8 cellular contexts compared by ENCODE assay signal in genomic region chr18:34158881-34159690, GRCh38.
DNase-seq lines count a peak whose midpoint lies in the region; FAIRE-seq lines count a peak whose summit lies in the region.

No MANE protein-coding gene starts in this region.

- H3K4me1 ChIP-seq in endocrine pancreas (ENCODE audit: control insufficient read depth, insufficient read depth, low read length) (peaks cover 23% of the 10 kb centered on the region), urinary bladder (ENCODE audit: insufficient read depth) (no peaks in the 10 kb centered on the region)

- no peaks in the 10 kb centered on the region for H3K9me3 ChIP-seq in endocrine pancreas (ENCODE audit: control insufficient read depth, low read length)

- H3K4me3 ChIP-seq in endocrine pancreas (ENCODE audit: control insufficient read depth, insufficient read depth, low read length) (peak overlapping the region; percentile 95), urinary bladder (ENCODE audit: low read depth, low read length) (peak overlapping the region; percentile 28)

- DNase-seq in GOT3 (lab: John Stamatoyannopoulos, UW): peak; percentile 0
- DNase-seq in NCI-H345 (lab: John Stamatoyannopoulos, UW): peak; percentile 96
- peak; percentile 5 to 30 for DNase-seq in lung microvascular endothelial cell (ENCODE audit: low read depth in 2 of 2)
- no peak for DNase-seq in activated CD4-positive, alpha-beta T cell treated with anti-CD3 and anti-CD28 coated beads, Interleukin-2, amount 50 U/mL, for 1 hour
- DNase-seq in activated CD4-positive, CD25-positive, alpha-beta regulatory T cell treated with anti-CD3 and anti-CD28 coated beads, Interleukin-2, amount 50 U/mL, for 72 hours: no peak
- no peak for DNase-seq in GM19239 (ENCODE audit: insufficient read length, low spot score)

- H3K36me3 ChIP-seq in endocrine pancreas (ENCODE audit: control insufficient read depth, insufficient read depth, low read length) (no peaks in the 10 kb centered on the region), urinary bladder (ENCODE audit: insufficient read depth) (no peaks in the 10 kb centered on the region)

- 2% methylated on average over 54 of the region's 54 CpGs for WGBS in urinary bladder

- no peak overlapping the region for H3K27ac ChIP-seq in urinary bladder (ENCODE audit: low read depth)

- H3K9ac ChIP-seq in endocrine pancreas (ENCODE audit: control insufficient read depth, insufficient read depth, low read length): peak overlapping the region; percentile 22

- no peaks in the 10 kb centered on the region for H3K27me3 ChIP-seq in endocrine pancreas (ENCODE audit: control insufficient read depth, insufficient read depth, low read length)

- no peak for FAIRE-seq in GM19239 (lab: Jason Lieb, UNC)

Comparison
In these comparisons a context has a peak if more than half of its experiments do, and no peak if none do; other contexts are left out.
1. DNase-seq: peak in GOT3 (single experiment), NCI-H345 (single experiment) and lung microvascular endothelial cell (2 of 2); none in activated CD4-positive, alpha-beta T cell treated with anti-CD3 and anti-CD28 coated beads, Interleukin-2, amount 50 U/mL, for 1 hour (single experiment), activated CD4-positive, CD25-positive, alpha-beta regulatory T cell treated with anti-CD3 and anti-CD28 coated beads, Interleukin-2, amount 50 U/mL, for 72 hours (single experiment) and GM19239 (single experiment).